In genomic region chr19:1239796-1240737, GRCh38 we compare ENCODE assay signal across 8 cellular contexts. TPM values are rescaled to one million over a fixed set of nuclear protein-coding genes. Genes with fewer than 3 reads are reported as not detected.
DNase-seq lines count a peak whose midpoint lies in the region; ATAC-seq and TF ChIP-seq lines count a peak whose summit lies in the region.

No MANE protein-coding gene starts in this region.

- DNase-seq in DMS79 treated with DMSO at 0.1 percent for 48 hours (lab: John Stamatoyannopoulos, UW) (peak; percentile 74), NCI-H446 treated with DMSO at 0.1 percent for 48 hours (lab: John Stamatoyannopoulos, UW) (peak; percentile 75), colonic mucosa (peak; percentile 80), left kidney (ENCODE audit: low read depth, low spot score) (peak; percentile 96)
- DNase-seq in activated CD4-positive, alpha-beta T cell treated with anti-CD3 and anti-CD28 coated beads, Interleukin-2, amount 10 ng/mL, durations not matched to agents 24 days and 14 days = peak; percentile 98
- peak; percentile 92 for DNase-seq in stimulated activated CD4-positive, alpha-beta T cell treated with anti-CD3 and anti-CD28 coated beads, Interleukin-1b, Interleukin-23, amount 100 ng/mL, for 48 hours

- intact Hi-C loops in activated CD4-positive, alpha-beta T cell treated with anti-CD3 and anti-CD28 coated beads, Interleukin-2, amount 10 ng/mL, durations not matched to agents 24 days and 14 days (cut with micrococcal nuclease) = loop anchor here (2.0 to 5.0 kb wide), 4 partner anchors 48 to 319 kb away; partner anchors contain the start of genes ARHGAP45 and POLR2E
- intact Hi-C loops in colonic mucosa (cut with DNase I) = no loop called here

- H3K27me3 ChIP-seq in colonic mucosa = peaks cover 23% of the 10 kb centered on the region

- peaks cover 22% of the 10 kb centered on the region for H3K4me1 Mint-ChIP-seq in activated CD4-positive, alpha-beta T cell treated with anti-CD3 and anti-CD28 coated beads, Interleukin-2, amount 10 ng/mL, durations not matched to agents 24 days and 14 days

- peak overlapping the region; percentile 45 for H3K4me3 Mint-ChIP-seq in activated CD4-positive, alpha-beta T cell treated with anti-CD3 and anti-CD28 coated beads, Interleukin-2, amount 10 ng/mL, durations not matched to agents 24 days and 14 days

- no peak overlapping the region for H3K27ac Mint-ChIP-seq in activated CD4-positive, alpha-beta T cell treated with anti-CD3 and anti-CD28 coated beads, Interleukin-2, amount 10 ng/mL, durations not matched to agents 24 days and 14 days

- H3K36me3 ChIP-seq in colonic mucosa = no peaks in the 10 kb centered on the region

- H3K4me1 ChIP-seq in colonic mucosa = peaks cover 23% of the 10 kb centered on the region

- ATAC-seq in HG02798 (IDR thresholded peaks at IDR 0.05; ENCODE audit: poor library complexity, unreplicated experiment) (peak; percentile 55), HG02970 (IDR thresholded peaks at IDR 0.05; ENCODE audit: low FRiP score, unreplicated experiment) (no peak)

- TF ChIP-seq CTCF in colonic mucosa (IDR thresholded peaks at IDR 0.05) = peak; percentile 91

- no peaks in the 10 kb centered on the region for H3K9me3 ChIP-seq in colonic mucosa

- H3K36me3 Mint-ChIP-seq in activated CD4-positive, alpha-beta T cell treated with anti-CD3 and anti-CD28 coated beads, Interleukin-2, amount 10 ng/mL, durations not matched to agents 24 days and 14 days (ENCODE audit: low read depth) = peaks cover 7% of the 10 kb centered on the region

- peak overlapping the region; percentile 22 for H3K4me3 ChIP-seq in colonic mucosa

- H3K9me3 Mint-ChIP-seq in activated CD4-positive, alpha-beta T cell treated with anti-CD3 and anti-CD28 coated beads, Interleukin-2, amount 10 ng/mL, durations not matched to agents 24 days and 14 days = no peaks in the 10 kb centered on the region

- H3K27me3 Mint-ChIP-seq in activated CD4-positive, alpha-beta T cell treated with anti-CD3 and anti-CD28 coated beads, Interleukin-2, amount 10 ng/mL, durations not matched to agents 24 days and 14 days = peaks cover 12% of the 10 kb centered on the region

- H3K27ac ChIP-seq in colonic mucosa = no peak overlapping the region

- peak overlapping the region in 1 of 2 donors; percentile 40 for H3K9ac ChIP-seq in colonic mucosa (ENCODE audit: low read depth in 2 of 2, low read length in 2 of 2)

RNA-seq across cellular contexts. Expression of gene ATP5F1D, which starts 1.5 kb away (rescaled TPM):
- total RNA-seq in activated CD4-positive, alpha-beta T cell treated with anti-CD3 and anti-CD28 coated beads, Interleukin-2, amount 10 ng/mL, durations not matched to agents 24 days and 14 days = 254 and 269 TPM in 2 replicates
- 100 to 1,000 TPM; 359 to 627 TPM for total RNA-seq in colonic mucosa

RNA-seq across cellular contexts. Expression of gene CBARP, which starts 2.3 kb away (rescaled TPM):
- 1.7 and 1.9 TPM in 2 replicates for total RNA-seq in activated CD4-positive, alpha-beta T cell treated with anti-CD3 and anti-CD28 coated beads, Interleukin-2, amount 10 ng/mL, durations not matched to agents 24 days and 14 days
- under 1 TPM; 0.22 to 0.48 TPM for total RNA-seq in colonic mucosa

RNA-seq across cellular contexts. Expression of gene MIDN, which starts 8.3 kb away (rescaled TPM):
- total RNA-seq in activated CD4-positive, alpha-beta T cell treated with anti-CD3 and anti-CD28 coated beads, Interleukin-2, amount 10 ng/mL, durations not matched to agents 24 days and 14 days = 72.3 and 82.4 TPM in 2 replicates
- 100 to 1,000 TPM; 172 to 177 TPM for total RNA-seq in colonic mucosa

RNA-seq across cellular contexts. Expression of gene CIRBP, which starts 29.1 kb away (rescaled TPM):
- 237 TPM in 2 replicates for total RNA-seq in activated CD4-positive, alpha-beta T cell treated with anti-CD3 and anti-CD28 coated beads, Interleukin-2, amount 10 ng/mL, durations not matched to agents 24 days and 14 days
- 100 to 1,000 TPM; 163 to 179 TPM for total RNA-seq in colonic mucosa

RNA-seq across cellular contexts. Expression of gene STK11, which starts 34.5 kb away (rescaled TPM):
- 70.3 and 70.9 TPM in 2 replicates for total RNA-seq in activated CD4-positive, alpha-beta T cell treated with anti-CD3 and anti-CD28 coated beads, Interleukin-2, amount 10 ng/mL, durations not matched to agents 24 days and 14 days
- 100 to 1,000 TPM in 1 of 2 donors, 10 to 100 TPM in 1; 76.3 to 103 TPM for total RNA-seq in colonic mucosa
